ENCODE assay signal across 16 cellular contexts in the genomic region with DNA sequence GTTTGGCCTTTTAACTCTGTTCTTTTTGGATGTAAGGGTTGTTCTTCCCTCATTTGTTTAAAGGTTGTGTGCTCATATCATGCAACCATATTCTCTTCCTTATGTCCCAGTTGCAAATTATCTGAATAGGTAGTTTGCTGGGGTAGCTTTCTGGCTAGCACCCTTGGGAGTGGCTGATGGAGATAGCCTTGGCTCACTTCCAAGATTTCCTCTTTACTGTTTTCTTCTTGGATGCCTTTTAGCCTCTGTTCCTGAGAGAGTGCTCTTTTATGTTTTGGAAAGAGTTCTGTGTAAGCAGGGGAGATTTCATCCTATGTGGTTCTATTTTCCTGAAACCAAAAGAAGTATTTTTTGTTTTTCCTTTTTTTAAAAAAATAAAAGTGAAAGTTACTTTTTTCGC. TPM values are rescaled to one million over a fixed set of nuclear protein-coding genes. Genes with fewer than 3 reads are reported as not detected.
A peak's percentile ranks its signal among the peaks of the same experiment; 100 is the strongest.
DNase-seq lines count a peak whose midpoint lies in the region; ATAC-seq lines count a peak whose summit lies in the region.
"Had no signal": no experiment of that assay in that cellular context is flagged by ENCODE, and none has a peak within 500 bp of the region (broad histone marks: within the 10 kb centered on the region; RNA-seq: fewer than 3 reads in every experiment).

No MANE protein-coding gene starts in this region.

- intact Hi-C loops in left colon (cut with DNase I, micrococcal nuclease): no loop called here

- ATAC-seq in left colon (peak; percentile 45), GM19455 (IDR thresholded peaks at IDR 0.05; ENCODE audit: unreplicated experiment) (no peak)
- ATAC-seq: GM12878 had no signal

- DNase-seq in DMS53 (lab: John Stamatoyannopoulos, UW) (peak; percentile 17), DMS53 treated with DMSO at 0.1 percent for 48 hours (lab: John Stamatoyannopoulos, UW; ENCODE audit: unreplicated experiment) (no peak), M059J (ENCODE audit: low read depth) (peak; percentile 3), amniotic epithelial cell (ENCODE audit: low read depth) (peak; percentile 4), left colon (no peak), COLO668 (lab: John Stamatoyannopoulos, UW; ENCODE audit: unreplicated experiment) (no peak)
- DNase-seq in stimulated activated naive CD4-positive, alpha-beta T cell (lab: John Stamatoyannopoulos, UW): no peak
- DNase-seq: 8988T; activated naive CD4-positive, alpha-beta T cell treated with anti-CD3 and anti-CD28 coated beads, Interleukin-2, amount 10 ng/mL, durations not matched to agents 7 days and 5 days; Calu3; HCEC 1CT; heart right ventricle; NCI-H187; RPMI8226 had no signal

RNA-seq across cellular contexts. Expression of a gene that starts 25.4 kb away (rescaled TPM):
- 9.9 and 42.3 TPM in 2 replicates for total RNA-seq in M059J (2014; rRNA removed; shearing (Covaris generic))
- 10 to 100 TPM; 27.9 to 39.3 TPM for total RNA-seq in left colon

Comparison
In these comparisons a context has a peak if more than half of its experiments do, and no peak if none do; other contexts are left out.
1. DNase-seq: peak in DMS53 (single experiment), M059J (single experiment) and amniotic epithelial cell (single experiment); none in DMS53 treated with DMSO at 0.1 percent for 48 hours (single experiment), left colon (0 of 2), COLO668 (single experiment) and stimulated activated naive CD4-positive, alpha-beta T cell (0 of 6).